Comparison of ENCODE assay signal across 22 cellular contexts in genomic region chr5:57559110-57559635, GRCh38.
"Had no signal": no experiment of that assay in that cellular context is flagged by ENCODE, and none has a peak within 500 bp of the region (broad histone marks: within the 10 kb centered on the region; RNA-seq: fewer than 3 reads in every experiment).

No MANE protein-coding gene starts in this region.

- H3K27ac ChIP-seq: left ventricle myocardium inferior, ovary, right atrium auricular region, right lobe of liver, tibial nerve, uterus had no signal

- H3K4me1 ChIP-seq: left ventricle myocardium inferior, right atrium auricular region, right lobe of liver, uterus had no signal

- H3K4me3 ChIP-seq: left ventricle myocardium inferior, lung, ovary, right atrium auricular region, right lobe of liver, smooth muscle cell, tibial nerve, uterus had no signal

- ATAC-seq: natural killer cell; right lobe of liver; stimulated activated memory B cell treated with anti-CD40 and anti-IgM and Interleukin-4, amounts not matched to agents 10 μg/mL and 1 μg/mL and 100 μg/mL, for 72 hours; stimulated activated naive CD8-positive, alpha-beta T cell treated with anti-CD3 and anti-CD28 coated beads, Interleukin-15, amount 100 ng/mL, for 72 hours had no signal

- H3K9me3 ChIP-seq: left ventricle myocardium inferior, ovary, right atrium auricular region, right lobe of liver, tibial nerve, uterus had no signal

- H3K36me3 ChIP-seq: left ventricle myocardium inferior, ovary, right atrium auricular region, right lobe of liver, tibial nerve, uterus had no signal

- H3K27me3 ChIP-seq: ovary, right atrium auricular region, right lobe of liver, tibial nerve, uterus had no signal

- H3K4me2 ChIP-seq: smooth muscle cell had no signal

- DNase-seq: immature natural killer cell; islet precursor cell; left ventricle myocardium inferior; mesendoderm; naive B cell; natural killer cell; nephron progenitor cell; ovary; right lobe of liver; stimulated activated CD4-positive, alpha-beta T cell treated with anti-CD3 and anti-CD28 coated beads, Interleukin-1b, Interleukin-23, amount 100 ng/mL, for 48 hours; stimulated activated CD4-positive, alpha-beta T cell treated with anti-CD3 and anti-CD28 coated beads, Interleukin-2, amount 100 ng/mL, for 48 hours; stimulated activated CD4-positive, alpha-beta T cell treated with anti-CD3 and anti-CD28 coated beads, Interleukin-4, amount 100 ng/mL, for 4 hours; stimulated activated CD8-positive, alpha-beta memory T cell treated with anti-CD3 and anti-CD28 coated beads, Interleukin-4, amount 100 ng/mL, for 48 hours; stimulated activated naive CD4-positive, alpha-beta T cell treated with Interleukin-2 at 50 U/mL for 16 hours; stimulated activated naive CD8-positive, alpha-beta T cell treated with anti-CD3 and anti-CD28 coated beads, Interleukin-15, amount 100 ng/mL, for 72 hours; substantia nigra; uterus had no signal
